1 cellular context compared by ENCODE assay signal in the genomic region with DNA sequence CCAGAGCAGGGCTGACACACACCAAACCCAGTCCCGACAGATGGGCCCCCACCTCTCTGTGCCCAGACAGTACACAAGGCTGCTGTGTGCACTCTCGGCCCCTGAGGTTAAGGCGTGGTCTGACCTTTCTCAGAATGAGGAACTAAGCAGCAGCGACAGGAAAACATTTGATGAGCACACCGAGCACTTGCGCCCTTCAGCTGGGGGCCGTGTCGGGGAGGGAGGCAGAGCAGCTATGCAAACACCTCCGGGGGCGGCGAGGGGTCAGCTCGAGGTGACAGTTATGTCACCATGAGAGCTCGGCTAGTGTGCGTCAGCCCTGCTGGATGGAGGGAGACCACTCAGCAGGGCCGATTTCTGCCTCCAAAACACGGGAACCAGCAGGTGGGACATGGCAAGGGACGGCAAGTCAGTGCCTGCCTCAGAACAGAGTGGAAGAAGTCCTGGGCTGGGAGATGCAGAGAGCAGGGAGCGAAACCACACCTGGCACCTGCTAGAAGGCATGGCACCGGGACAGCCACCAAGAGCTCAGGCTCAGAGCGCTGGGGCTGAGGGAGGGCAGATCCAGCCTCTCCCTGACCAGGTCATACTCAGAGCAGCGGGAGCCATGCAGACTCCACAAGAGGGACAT.
A peak's percentile ranks its signal among the peaks of the same experiment; 100 is the strongest.
TF ChIP-seq lines count a peak whose summit lies in the region.

No MANE protein-coding gene starts in this region.

TF ChIP-seq in HepG2, 621 proteins besides CTCF, POLR2A, EP300 and RAD21 (continued from another document and continues in another):
- TF ChIP-seq, protein P1, sequence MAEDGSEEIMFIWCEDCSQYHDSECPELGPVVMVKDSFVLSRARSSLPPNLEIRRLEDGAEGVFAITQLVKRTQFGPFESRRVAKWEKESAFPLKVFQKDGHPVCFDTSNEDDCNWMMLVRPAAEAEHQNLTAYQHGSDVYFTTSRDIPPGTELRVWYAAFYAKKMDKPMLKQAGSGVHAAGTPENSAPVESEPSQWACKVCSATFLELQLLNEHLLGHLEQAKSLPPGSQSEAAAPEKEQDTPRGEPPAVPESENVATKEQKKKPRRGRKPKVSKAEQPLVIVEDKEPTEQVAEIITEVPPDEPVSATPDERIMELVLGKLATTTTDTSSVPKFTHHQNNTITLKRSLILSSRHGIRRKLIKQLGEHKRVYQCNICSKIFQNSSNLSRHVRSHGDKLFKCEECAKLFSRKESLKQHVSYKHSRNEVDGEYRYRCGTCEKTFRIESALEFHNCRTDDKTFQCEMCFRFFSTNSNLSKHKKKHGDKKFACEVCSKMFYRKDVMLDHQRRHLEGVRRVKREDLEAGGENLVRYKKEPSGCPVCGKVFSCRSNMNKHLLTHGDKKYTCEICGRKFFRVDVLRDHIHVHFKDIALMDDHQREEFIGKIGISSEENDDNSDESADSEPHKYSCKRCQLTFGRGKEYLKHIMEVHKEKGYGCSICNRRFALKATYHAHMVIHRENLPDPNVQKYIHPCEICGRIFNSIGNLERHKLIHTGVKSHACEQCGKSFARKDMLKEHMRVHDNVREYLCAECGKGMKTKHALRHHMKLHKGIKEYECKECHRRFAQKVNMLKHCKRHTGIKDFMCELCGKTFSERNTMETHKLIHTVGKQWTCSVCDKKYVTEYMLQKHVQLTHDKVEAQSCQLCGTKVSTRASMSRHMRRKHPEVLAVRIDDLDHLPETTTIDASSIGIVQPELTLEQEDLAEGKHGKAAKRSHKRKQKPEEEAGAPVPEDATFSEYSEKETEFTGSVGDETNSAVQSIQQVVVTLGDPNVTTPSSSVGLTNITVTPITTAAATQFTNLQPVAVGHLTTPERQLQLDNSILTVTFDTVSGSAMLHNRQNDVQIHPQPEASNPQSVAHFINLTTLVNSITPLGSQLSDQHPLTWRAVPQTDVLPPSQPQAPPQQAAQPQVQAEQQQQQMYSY (CRISPR knock-in tag; IDR thresholded peaks at IDR 0.05), result no peak
- TF ChIP-seq ZBTB38 (CRISPR knock-in tag; IDR thresholded peaks at IDR 0.05), result peak; percentile 97
- TF ChIP-seq, protein P2, sequence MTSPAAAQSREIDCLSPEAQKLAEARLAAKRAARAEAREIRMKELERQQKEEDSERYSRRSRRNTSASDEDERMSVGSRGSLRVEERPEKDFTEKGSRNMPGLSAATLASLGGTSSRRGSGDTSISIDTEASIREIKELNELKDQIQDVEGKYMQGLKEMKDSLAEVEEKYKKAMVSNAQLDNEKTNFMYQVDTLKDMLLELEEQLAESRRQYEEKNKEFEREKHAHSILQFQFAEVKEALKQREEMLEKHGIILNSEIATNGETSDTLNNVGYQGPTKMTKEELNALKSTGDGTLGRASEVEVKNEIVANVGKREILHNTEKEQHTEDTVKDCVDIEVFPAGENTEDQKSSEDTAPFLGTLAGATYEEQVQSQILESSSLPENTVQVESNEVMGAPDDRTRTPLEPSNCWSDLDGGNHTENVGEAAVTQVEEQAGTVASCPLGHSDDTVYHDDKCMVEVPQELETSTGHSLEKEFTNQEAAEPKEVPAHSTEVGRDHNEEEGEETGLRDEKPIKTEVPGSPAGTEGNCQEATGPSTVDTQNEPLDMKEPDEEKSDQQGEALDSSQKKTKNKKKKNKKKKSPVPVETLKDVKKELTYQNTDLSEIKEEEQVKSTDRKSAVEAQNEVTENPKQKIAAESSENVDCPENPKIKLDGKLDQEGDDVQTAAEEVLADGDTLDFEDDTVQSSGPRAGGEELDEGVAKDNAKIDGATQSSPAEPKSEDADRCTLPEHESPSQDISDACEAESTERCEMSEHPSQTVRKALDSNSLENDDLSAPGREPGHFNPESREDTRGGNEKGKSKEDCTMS (CRISPR knock-in tag; conservative IDR thresholded peaks at IDR 0.05), result no peak
- TF ChIP-seq POLR2AphosphoS2 (IDR thresholded peaks at IDR 0.05; ENCODE audit: low read depth, low read length), result no peak
- TF ChIP-seq, protein P3, sequence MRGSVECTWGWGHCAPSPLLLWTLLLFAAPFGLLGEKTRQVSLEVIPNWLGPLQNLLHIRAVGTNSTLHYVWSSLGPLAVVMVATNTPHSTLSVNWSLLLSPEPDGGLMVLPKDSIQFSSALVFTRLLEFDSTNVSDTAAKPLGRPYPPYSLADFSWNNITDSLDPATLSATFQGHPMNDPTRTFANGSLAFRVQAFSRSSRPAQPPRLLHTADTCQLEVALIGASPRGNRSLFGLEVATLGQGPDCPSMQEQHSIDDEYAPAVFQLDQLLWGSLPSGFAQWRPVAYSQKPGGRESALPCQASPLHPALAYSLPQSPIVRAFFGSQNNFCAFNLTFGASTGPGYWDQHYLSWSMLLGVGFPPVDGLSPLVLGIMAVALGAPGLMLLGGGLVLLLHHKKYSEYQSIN (CRISPR knock-in tag; IDR thresholded peaks at IDR 0.05; ENCODE audit: borderline replicate concordance), result no peak
- TF ChIP-seq TBX3 (IDR thresholded peaks at IDR 0.05; ENCODE audit: borderline replicate concordance), result peak; percentile 88
- TF ChIP-seq, protein P4, sequence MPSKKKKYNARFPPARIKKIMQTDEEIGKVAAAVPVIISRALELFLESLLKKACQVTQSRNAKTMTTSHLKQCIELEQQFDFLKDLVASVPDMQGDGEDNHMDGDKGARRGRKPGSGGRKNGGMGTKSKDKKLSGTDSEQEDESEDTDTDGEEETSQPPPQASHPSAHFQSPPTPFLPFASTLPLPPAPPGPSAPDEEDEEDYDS (CRISPR knock-in tag; IDR thresholded peaks at IDR 0.05), result peak; percentile 65
- no peak for TF ChIP-seq PAX8 (CRISPR knock-in tag; IDR thresholded peaks at IDR 0.05; ENCODE audit: borderline replicate concordance)
- TF ChIP-seq, protein P5, sequence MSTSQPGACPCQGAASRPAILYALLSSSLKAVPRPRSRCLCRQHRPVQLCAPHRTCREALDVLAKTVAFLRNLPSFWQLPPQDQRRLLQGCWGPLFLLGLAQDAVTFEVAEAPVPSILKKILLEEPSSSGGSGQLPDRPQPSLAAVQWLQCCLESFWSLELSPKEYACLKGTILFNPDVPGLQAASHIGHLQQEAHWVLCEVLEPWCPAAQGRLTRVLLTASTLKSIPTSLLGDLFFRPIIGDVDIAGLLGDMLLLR (CRISPR knock-in tag; IDR thresholded peaks at IDR 0.05), result 0 out of 2 replicates have a peak, but pooled peaks have one; percentile 43
- TF ChIP-seq TAF1 (CRISPR knock-in tag; IDR thresholded peaks at IDR 0.05), result no peak
- TF ChIP-seq PAWR (CRISPR knock-in tag; IDR thresholded peaks at IDR 0.05; ENCODE audit: borderline replicate concordance), result no peak
- 0 out of 2 replicates have a peak, but pooled peaks have one; percentile 66 for TF ChIP-seq ARID2 (CRISPR knock-in tag; IDR thresholded peaks at IDR 0.05; ENCODE audit: borderline replicate concordance)
- no peak; the same call in 1 of the 2 replicates for TF ChIP-seq ZNF83 (CRISPR knock-in tag; IDR thresholded peaks at IDR 0.05; ENCODE audit: borderline replicate concordance)
- peak; percentile 69; the same call in 1 of the 2 replicates for TF ChIP-seq ZNF616 (CRISPR knock-in tag; IDR thresholded peaks at IDR 0.05; ENCODE audit: low read depth)
- TF ChIP-seq POLR2AphosphoS5 (IDR thresholded peaks at IDR 0.05; ENCODE audit: low read depth, low read length), result no peak
- TF ChIP-seq, protein P6, sequence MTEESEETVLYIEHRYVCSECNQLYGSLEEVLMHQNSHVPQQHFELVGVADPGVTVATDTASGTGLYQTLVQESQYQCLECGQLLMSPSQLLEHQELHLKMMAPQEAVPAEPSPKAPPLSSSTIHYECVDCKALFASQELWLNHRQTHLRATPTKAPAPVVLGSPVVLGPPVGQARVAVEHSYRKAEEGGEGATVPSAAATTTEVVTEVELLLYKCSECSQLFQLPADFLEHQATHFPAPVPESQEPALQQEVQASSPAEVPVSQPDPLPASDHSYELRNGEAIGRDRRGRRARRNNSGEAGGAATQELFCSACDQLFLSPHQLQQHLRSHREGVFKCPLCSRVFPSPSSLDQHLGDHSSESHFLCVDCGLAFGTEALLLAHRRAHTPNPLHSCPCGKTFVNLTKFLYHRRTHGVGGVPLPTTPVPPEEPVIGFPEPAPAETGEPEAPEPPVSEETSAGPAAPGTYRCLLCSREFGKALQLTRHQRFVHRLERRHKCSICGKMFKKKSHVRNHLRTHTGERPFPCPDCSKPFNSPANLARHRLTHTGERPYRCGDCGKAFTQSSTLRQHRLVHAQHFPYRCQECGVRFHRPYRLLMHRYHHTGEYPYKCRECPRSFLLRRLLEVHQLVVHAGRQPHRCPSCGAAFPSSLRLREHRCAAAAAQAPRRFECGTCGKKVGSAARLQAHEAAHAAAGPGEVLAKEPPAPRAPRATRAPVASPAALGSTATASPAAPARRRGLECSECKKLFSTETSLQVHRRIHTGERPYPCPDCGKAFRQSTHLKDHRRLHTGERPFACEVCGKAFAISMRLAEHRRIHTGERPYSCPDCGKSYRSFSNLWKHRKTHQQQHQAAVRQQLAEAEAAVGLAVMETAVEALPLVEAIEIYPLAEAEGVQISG (CRISPR knock-in tag; IDR thresholded peaks at IDR 0.05), result peak; percentile 86
- peak; percentile 88; the same call in 1 of the 2 replicates for TF ChIP-seq ZNF619 (CRISPR knock-in tag; IDR thresholded peaks at IDR 0.05)
- TF ChIP-seq ELF3 (CRISPR knock-in tag; IDR thresholded peaks at IDR 0.05), result peak; percentile 99
- TF ChIP-seq ZSCAN12 (CRISPR knock-in tag; IDR thresholded peaks at IDR 0.05), result no peak
- no peak for TF ChIP-seq SRF (IDR thresholded peaks at IDR 0.05; ENCODE audit: low read depth, low read length)
- TF ChIP-seq, protein P7, sequence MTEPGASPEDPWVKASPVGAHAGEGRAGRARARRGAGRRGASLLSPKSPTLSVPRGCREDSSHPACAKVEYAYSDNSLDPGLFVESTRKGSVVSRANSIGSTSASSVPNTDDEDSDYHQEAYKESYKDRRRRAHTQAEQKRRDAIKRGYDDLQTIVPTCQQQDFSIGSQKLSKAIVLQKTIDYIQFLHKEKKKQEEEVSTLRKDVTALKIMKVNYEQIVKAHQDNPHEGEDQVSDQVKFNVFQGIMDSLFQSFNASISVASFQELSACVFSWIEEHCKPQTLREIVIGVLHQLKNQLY (CRISPR knock-in tag; IDR thresholded peaks at IDR 0.05), result peak; percentile 87; the same call in 1 of the 2 replicates
- no peak for TF ChIP-seq PLRG1 (conservative IDR thresholded peaks at IDR 0.05)
- TF ChIP-seq, protein P8, sequence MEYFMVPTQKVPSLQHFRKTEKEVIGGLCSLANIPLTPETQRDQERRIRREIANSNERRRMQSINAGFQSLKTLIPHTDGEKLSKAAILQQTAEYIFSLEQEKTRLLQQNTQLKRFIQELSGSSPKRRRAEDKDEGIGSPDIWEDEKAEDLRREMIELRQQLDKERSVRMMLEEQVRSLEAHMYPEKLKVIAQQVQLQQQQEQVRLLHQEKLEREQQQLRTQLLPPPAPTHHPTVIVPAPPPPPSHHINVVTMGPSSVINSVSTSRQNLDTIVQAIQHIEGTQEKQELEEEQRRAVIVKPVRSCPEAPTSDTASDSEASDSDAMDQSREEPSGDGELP (IDR thresholded peaks at IDR 0.05; ENCODE audit: borderline replicate concordance, low read depth), result peak; percentile 94
- TF ChIP-seq SAFB2 (CRISPR knock-in tag; IDR thresholded peaks at IDR 0.05; ENCODE audit: borderline replicate concordance, low read depth), result peak; percentile 76; the same call in 1 of the 2 replicates
- TF ChIP-seq, protein P9, sequence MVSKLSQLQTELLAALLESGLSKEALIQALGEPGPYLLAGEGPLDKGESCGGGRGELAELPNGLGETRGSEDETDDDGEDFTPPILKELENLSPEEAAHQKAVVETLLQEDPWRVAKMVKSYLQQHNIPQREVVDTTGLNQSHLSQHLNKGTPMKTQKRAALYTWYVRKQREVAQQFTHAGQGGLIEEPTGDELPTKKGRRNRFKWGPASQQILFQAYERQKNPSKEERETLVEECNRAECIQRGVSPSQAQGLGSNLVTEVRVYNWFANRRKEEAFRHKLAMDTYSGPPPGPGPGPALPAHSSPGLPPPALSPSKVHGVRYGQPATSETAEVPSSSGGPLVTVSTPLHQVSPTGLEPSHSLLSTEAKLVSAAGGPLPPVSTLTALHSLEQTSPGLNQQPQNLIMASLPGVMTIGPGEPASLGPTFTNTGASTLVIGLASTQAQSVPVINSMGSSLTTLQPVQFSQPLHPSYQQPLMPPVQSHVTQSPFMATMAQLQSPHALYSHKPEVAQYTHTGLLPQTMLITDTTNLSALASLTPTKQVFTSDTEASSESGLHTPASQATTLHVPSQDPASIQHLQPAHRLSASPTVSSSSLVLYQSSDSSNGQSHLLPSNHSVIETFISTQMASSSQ (IDR thresholded peaks at IDR 0.05; ENCODE audit: low read depth), result 0 out of 2 replicates have a peak, but pooled peaks have one; percentile 66
- TF ChIP-seq, protein P9 (CRISPR knock-in tag; IDR thresholded peaks at IDR 0.05; ENCODE audit: borderline replicate concordance), result peak; percentile 93
- peak; percentile 75; the same call in 1 of the 2 replicates for TF ChIP-seq GATA4 (IDR thresholded peaks at IDR 0.05; ENCODE audit: borderline replicate concordance, low read depth)
- TF ChIP-seq KDM5B (CRISPR knock-in tag; IDR thresholded peaks at IDR 0.05; ENCODE audit: borderline replicate concordance), result peak; percentile 91; the same call in 1 of the 2 replicates
- peak; percentile 82 for TF ChIP-seq GABPB1 (CRISPR knock-in tag; IDR thresholded peaks at IDR 0.05)
- TF ChIP-seq NR3C1 (CRISPR knock-in tag; IDR thresholded peaks at IDR 0.05), result no peak
- no peak for TF ChIP-seq ZNF180 (CRISPR knock-in tag; IDR thresholded peaks at IDR 0.05; ENCODE audit: borderline replicate concordance, low read depth)
- peak; percentile 95 for TF ChIP-seq ZNF878 (CRISPR knock-in tag; IDR thresholded peaks at IDR 0.05)
- peak; percentile 56; the same call in 1 of the 2 replicates for TF ChIP-seq STAT5B (CRISPR knock-in tag; IDR thresholded peaks at IDR 0.05)
- no peak for TF ChIP-seq ZNF660 (CRISPR knock-in tag; IDR thresholded peaks at IDR 0.05; ENCODE audit: borderline replicate concordance, low read depth)
- 0 out of 2 replicates have a peak, but pooled peaks have one; percentile 21 for TF ChIP-seq XBP1 (CRISPR knock-in tag; IDR thresholded peaks at IDR 0.05)
- TF ChIP-seq ZNF883 (CRISPR knock-in tag; IDR thresholded peaks at IDR 0.05; ENCODE audit: not compliant biosample characterization), result no peak
- no peak for TF ChIP-seq ZNF234 (CRISPR knock-in tag; conservative IDR thresholded peaks at IDR 0.05)
- TF ChIP-seq HNRNPLL (IDR thresholded peaks at IDR 0.05; ENCODE audit: low read depth, low read length, poor library complexity, severe bottlenecking), result peak; percentile 36
- no peak for TF ChIP-seq MTA3 (CRISPR knock-in tag; IDR thresholded peaks at IDR 0.05)
- peak; percentile 90; the same call in 1 of the 2 replicates for TF ChIP-seq ZNF761 (CRISPR knock-in tag; conservative IDR thresholded peaks at IDR 0.05)
- no peak for TF ChIP-seq GZF1 (CRISPR knock-in tag; IDR thresholded peaks at IDR 0.05)
